Comparison of ENCODE assay signal across 19 cellular contexts in the genomic region with DNA sequence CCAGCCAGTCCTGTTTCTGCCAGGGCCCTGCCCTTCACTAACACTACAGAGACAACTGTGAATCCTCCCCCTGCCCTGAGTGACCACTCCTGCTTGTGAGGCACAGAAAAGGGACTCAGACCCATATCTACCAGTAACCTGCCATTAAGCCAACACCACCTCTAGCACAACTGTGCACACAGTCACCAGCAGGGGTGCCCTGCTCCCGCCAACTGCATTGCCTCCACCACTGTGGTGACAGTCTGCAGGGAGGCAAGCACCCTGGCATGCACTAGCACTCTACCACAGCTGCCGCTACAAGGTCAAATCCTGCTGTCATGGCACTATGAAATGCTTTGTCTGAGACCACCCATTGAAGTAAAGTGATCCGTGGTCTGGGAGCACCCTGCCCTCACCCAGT.
DNase-seq lines count a peak whose midpoint lies in the region; FAIRE-seq and TF ChIP-seq lines count a peak whose summit lies in the region.
"Had no signal": no experiment of that assay in that cellular context is flagged by ENCODE, and none has a peak within 500 bp of the region (broad histone marks: within the 10 kb centered on the region; RNA-seq: fewer than 3 reads in every experiment).

No MANE protein-coding gene starts in this region.

- H3K9ac ChIP-seq in SU-DHL-6 (ENCODE audit: low read length), result no peak overlapping the region

- H3K9me2 ChIP-seq in SU-DHL-6 (replicated peaks; ENCODE audit: insufficient read depth, low read length), result no peaks in the 10 kb centered on the region

- H3K4me3 ChIP-seq in SU-DHL-6 (ENCODE audit: insufficient read depth, low read length, poor library complexity, severe bottlenecking) (no peak overlapping the region), MG63 (no peak overlapping the region), thyroid gland (replicated peaks in 1 of 3) (no peak overlapping the region)
- H3K4me3 ChIP-seq: HAP-1, SK-N-MC had no signal

- H3K27me3 ChIP-seq in SU-DHL-6 (ENCODE audit: low read length), result no peaks in the 10 kb centered on the region
- H3K27me3 ChIP-seq in MG63, result no peaks in the 10 kb centered on the region
- no peaks in the 10 kb centered on the region for H3K27me3 ChIP-seq in thyroid gland

- no peaks in the 10 kb centered on the region for H3K4me1 ChIP-seq in thyroid gland
- H3K4me1 ChIP-seq: HAP-1 had no signal

- no peaks in the 10 kb centered on the region; the same call in 1 of the 2 replicates for H3K9me3 ChIP-seq in SU-DHL-6 (ENCODE audit: insufficient read depth, low read length)
- peaks cover 1% of the 10 kb centered on the region; the same call in 1 of the 2 replicates for H3K9me3 ChIP-seq in MG63
- H3K9me3 ChIP-seq in thyroid gland, result no peaks in the 10 kb centered on the region
- H3K9me3 ChIP-seq: HAP-1 had no signal

- H3K79me2 ChIP-seq in SU-DHL-6 (ENCODE audit: insufficient read depth, low read length), result no peaks in the 10 kb centered on the region

- intact Hi-C loops in thyroid gland (cut with DNase I), result no loop called here

- peak; percentile 12 for DNase-seq in DMS53 (lab: John Stamatoyannopoulos, UW)
- DNase-seq in DMS53 treated with DMSO at 0.1 percent for 48 hours (lab: John Stamatoyannopoulos, UW; ENCODE audit: unreplicated experiment), result no peak
- peak; percentile 57 for DNase-seq in islet precursor cell
- no peak for DNase-seq in GM12891 (ENCODE audit: insufficient read length, low spot score)
- DNase-seq in MG63, result no peak
- DNase-seq in cortex of kidney (lab: John Stamatoyannopoulos, UW), result no peak
- DNase-seq in thyroid gland, result no peak
- DNase-seq: DMS 273 treated with DMSO at 0.1 percent for 48 hours, KG1, NCI-H1092, NCI-H1436 treated with DMSO at 0.1 percent for 48 hours, NCI-H2029, NCI-H526 treated with DMSO at 0.1 percent for 48 hours, Right ventricle myocardium superior had no signal

- no peak overlapping the region for H3K4me2 ChIP-seq in SU-DHL-6 (ENCODE audit: low read depth, low read length, poor library complexity, severe bottlenecking)

- 83 to 88% methylated on average over 2 to 3 of the region's 3 CpGs for WGBS in thyroid gland, 2 donors

- FAIRE-seq in GM12891 (lab: Jason Lieb, UNC), result no peak
- FAIRE-seq: RCC 7860 had no signal

- H3F3A ChIP-seq in SU-DHL-6 (ENCODE audit: insufficient read depth), result no peaks in the 10 kb centered on the region

- H3K36me3 ChIP-seq in SU-DHL-6 (ENCODE audit: low read length), result no peaks in the 10 kb centered on the region
- H3K36me3 ChIP-seq in MG63, result no peaks in the 10 kb centered on the region
- no peaks in the 10 kb centered on the region for H3K36me3 ChIP-seq in thyroid gland
- H3K36me3 ChIP-seq: HAP-1 had no signal

- TF ChIP-seq POLR2A in GM12891 (IDR thresholded peaks at IDR 0.05; ENCODE audit: low read depth, low read length) (no peak), thyroid gland (IDR thresholded peaks at IDR 0.05) (no peak)

- no peaks in the 10 kb centered on the region for H4K20me1 ChIP-seq in SU-DHL-6 (ENCODE audit: low read depth, low read length)

- TF ChIP-seq CTCF in SU-DHL-6 (IDR thresholded peaks at IDR 0.05; ENCODE audit: insufficient read depth, low read length, poor library complexity, severe bottlenecking) (no peak), thyroid gland (IDR thresholded peaks at IDR 0.05) (no peak)

- peak overlapping the region; percentile 30 for H2AFZ ChIP-seq in SU-DHL-6 (ENCODE audit: low read depth, low read length, severe bottlenecking)

- H3K27ac ChIP-seq in SU-DHL-6 (ENCODE audit: low read depth, low read length) (no peak overlapping the region), thyroid gland (no peak overlapping the region)
- H3K27ac ChIP-seq: 22Rv1, SK-N-MC had no signal

TF ChIP-seq in GM12891, 5 proteins besides CTCF, POLR2A, EP300 and RAD21:
- no peak for TF ChIP-seq POU2F2 (IDR thresholded peaks at IDR 0.05; ENCODE audit: low read depth, low read length)
- no peak for TF ChIP-seq PAX5 (IDR thresholded peaks at IDR 0.05; ENCODE audit: insufficient read depth, low read length, severe bottlenecking)

Comparison
In these comparisons a context has a peak if more than half of its experiments do, and no peak if none do; other contexts are left out.
1. DNase-seq: peak in DMS53 (single experiment) and islet precursor cell (single experiment); none in DMS53 treated with DMSO at 0.1 percent for 48 hours (single experiment), GM12891 (single experiment), MG63 (single experiment), cortex of kidney (single experiment) and thyroid gland (0 of 2).